In the genomic region with DNA sequence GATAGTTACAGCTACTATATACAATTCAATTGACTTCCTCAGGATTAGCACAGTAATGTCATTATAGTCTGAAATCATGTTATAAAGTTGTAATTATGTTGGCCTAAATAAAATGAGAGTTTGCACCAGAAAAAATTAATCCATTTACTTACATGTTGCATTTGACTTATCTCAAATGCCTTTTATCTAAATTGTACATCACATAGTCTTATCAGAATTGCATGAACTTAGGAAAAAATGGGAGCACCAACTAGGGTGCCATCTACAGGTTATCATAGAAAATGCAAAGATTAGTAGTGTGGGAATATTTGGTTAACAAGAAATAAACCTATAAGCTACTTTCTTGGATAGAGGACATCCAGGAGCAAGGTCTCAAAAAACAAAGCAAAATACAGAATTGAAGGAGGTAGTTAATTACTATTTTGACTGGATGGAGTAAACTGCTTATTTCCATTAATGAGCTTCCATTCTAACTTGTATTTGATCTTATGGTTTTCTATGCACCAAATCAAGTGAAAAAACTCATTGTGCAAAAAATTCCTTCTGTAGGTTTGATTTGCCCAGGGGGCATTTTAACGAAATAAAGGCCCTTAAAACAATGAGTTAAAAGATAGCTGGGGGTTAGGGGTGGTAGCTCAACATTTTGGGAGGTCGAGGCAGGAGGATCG, we compare ENCODE assay signal across 1 cellular context.
TF ChIP-seq lines count a peak whose summit lies in the region.

No MANE protein-coding gene starts in this region.

TF ChIP-seq in liver, 16 proteins besides CTCF, POLR2A, EP300 and RAD21 (continued from another document):
- TF ChIP-seq, protein P1, sequence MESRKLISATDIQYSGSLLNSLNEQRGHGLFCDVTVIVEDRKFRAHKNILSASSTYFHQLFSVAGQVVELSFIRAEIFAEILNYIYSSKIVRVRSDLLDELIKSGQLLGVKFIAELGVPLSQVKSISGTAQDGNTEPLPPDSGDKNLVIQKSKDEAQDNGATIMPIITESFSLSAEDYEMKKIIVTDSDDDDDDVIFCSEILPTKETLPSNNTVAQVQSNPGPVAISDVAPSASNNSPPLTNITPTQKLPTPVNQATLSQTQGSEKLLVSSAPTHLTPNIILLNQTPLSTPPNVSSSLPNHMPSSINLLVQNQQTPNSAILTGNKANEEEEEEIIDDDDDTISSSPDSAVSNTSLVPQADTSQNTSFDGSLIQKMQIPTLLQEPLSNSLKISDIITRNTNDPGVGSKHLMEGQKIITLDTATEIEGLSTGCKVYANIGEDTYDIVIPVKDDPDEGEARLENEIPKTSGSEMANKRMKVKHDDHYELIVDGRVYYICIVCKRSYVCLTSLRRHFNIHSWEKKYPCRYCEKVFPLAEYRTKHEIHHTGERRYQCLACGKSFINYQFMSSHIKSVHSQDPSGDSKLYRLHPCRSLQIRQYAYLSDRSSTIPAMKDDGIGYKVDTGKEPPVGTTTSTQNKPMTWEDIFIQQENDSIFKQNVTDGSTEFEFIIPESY (IDR thresholded peaks at IDR 0.05): no peak
- TF ChIP-seq FOXA2 (IDR thresholded peaks at IDR 0.05) (no peak), HNF4G (IDR thresholded peaks at IDR 0.05) (no peak)
